ENCODE assay signal across 9 cellular contexts in the genomic region with DNA sequence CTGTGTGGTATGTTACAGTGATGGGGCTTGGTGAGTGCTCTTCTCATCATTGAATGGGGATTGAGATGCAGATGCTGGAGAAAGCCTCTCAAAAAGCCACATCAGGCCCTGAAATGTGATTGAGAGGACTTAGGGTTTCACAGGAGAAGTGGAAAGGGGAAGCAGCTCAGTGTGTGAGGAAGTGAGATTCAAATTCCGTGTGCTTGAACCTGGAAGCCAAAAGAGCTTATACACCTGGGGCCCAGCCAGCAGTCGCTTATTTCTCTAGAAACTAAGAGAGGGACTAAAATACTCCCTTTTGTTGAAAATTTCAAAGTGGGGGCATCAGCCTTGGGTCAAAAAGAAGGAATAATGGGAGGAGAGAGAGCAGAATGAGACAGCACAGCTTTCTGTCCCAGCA. TPM values are rescaled to one million over a fixed set of nuclear protein-coding genes. Genes with fewer than 3 reads are reported as not detected.
DNase-seq lines count a peak whose midpoint lies in the region; ATAC-seq and TF ChIP-seq lines count a peak whose summit lies in the region.
"Had no signal": no experiment of that assay in that cellular context is flagged by ENCODE, and none has a peak within 500 bp of the region (broad histone marks: within the 10 kb centered on the region; RNA-seq: fewer than 3 reads in every experiment).

No MANE protein-coding gene starts in this region.

- peaks cover 1% of the 10 kb centered on the region for H3K9me3 Mint-ChIP-seq in natural killer cell treated with Interleukin-12 subunit alpha and Interleukin-12 subunit beta and Interleukin-15 and Interleukin-18, amount 100 ng/mL, for 72 hours

- no peak overlapping the region for H3K9ac ChIP-seq in PC-3 (ENCODE audit: low read length)

- CTCF ChIA-PET in PC-3 (lab: Charles Lee): no interaction called here

- no TSS peak for BruUV-seq in PC-3 (replicated peaks; lab: Mats Ljungman, UMichigan)

- H3K36me3 Mint-ChIP-seq in natural killer cell treated with Interleukin-12 subunit alpha and Interleukin-12 subunit beta and Interleukin-15 and Interleukin-18, amount 100 ng/mL, for 72 hours: peaks cover 7% of the 10 kb centered on the region

- H2AFZ ChIP-seq in PC-3 (ENCODE audit: low read length): no peak overlapping the region

- no peaks in the 10 kb centered on the region for H4K20me1 ChIP-seq in PC-3 (ENCODE audit: low read length)

- H3F3A ChIP-seq in PC-3 (ENCODE audit: low read length, unreplicated experiment): no peaks in the 10 kb centered on the region

- peak; percentile 92 for DNase-seq in NOMO-1 treated with DMSO at 0.1 percent for 48 hours (lab: John Stamatoyannopoulos, UW; ENCODE audit: unreplicated experiment)
- DNase-seq in natural killer cell treated with Interleukin-12 subunit alpha and Interleukin-12 subunit beta and Interleukin-15 and Interleukin-18, amount 100 ng/mL, for 72 hours (ENCODE audit: low spot score): no peak
- no peak for DNase-seq in heart left ventricle
- no peak for DNase-seq in hepatic stellate cell (ENCODE audit: low spot score)
- no peak for DNase-seq in PC-3
- no peak for DNase-seq in KBM-7

- 65 to 92% (median 74%) methylated on average over 2 of the region's 2 CpGs for WGBS in heart left ventricle, 4 donors

- no peaks in the 10 kb centered on the region for H3K79me2 ChIP-seq in PC-3 (ENCODE audit: low read length)

- H3K4me3 ChIP-seq in heart left ventricle (no peak overlapping the region), PC-3 (ENCODE audit: low read length) (no peak overlapping the region)

- H3K27me3 Mint-ChIP-seq in natural killer cell treated with Interleukin-12 subunit alpha and Interleukin-12 subunit beta and Interleukin-15 and Interleukin-18, amount 100 ng/mL, for 72 hours: no peaks in the 10 kb centered on the region

- H3K27ac Mint-ChIP-seq in natural killer cell treated with Interleukin-12 subunit alpha and Interleukin-12 subunit beta and Interleukin-15 and Interleukin-18, amount 100 ng/mL, for 72 hours: peak overlapping the region; percentile 95 to 98

- H3K4me1 ChIP-seq in heart left ventricle (peaks cover 0 to 24% (median 0%) of the 10 kb centered on the region in 12 donors), PC-3 (ENCODE audit: insufficient read depth, low read length) (no peaks in the 10 kb centered on the region)

- no peak overlapping the region for H3K4me2 ChIP-seq in PC-3 (ENCODE audit: low read length)

- H3K9me3 ChIP-seq in heart left ventricle (no peaks in the 10 kb centered on the region), PC-3 (ENCODE audit: low read length) (no peaks in the 10 kb centered on the region)

- no peaks in the 10 kb centered on the region for H3K9me2 ChIP-seq in PC-3 (replicated peaks; ENCODE audit: low read length)

- intact Hi-C loops in heart left ventricle (cut with DNase I): no loop called here
- intact Hi-C loops in PC-3 (cut with micrococcal nuclease): no loop called here

- POLR2A ChIA-PET in PC-3 (lab: Charles Lee; ENCODE audit: unreplicated experiment): no interaction called here

- TF ChIP-seq POLR2A in heart left ventricle (IDR thresholded peaks at IDR 0.05): no peak

- ATAC-seq in GM18907 (IDR thresholded peaks at IDR 0.05; ENCODE audit: unreplicated experiment): peak; percentile 47
- peak; percentile 60 for ATAC-seq in HG02759 (IDR thresholded peaks at IDR 0.05; ENCODE audit: unreplicated experiment)
- no peak for ATAC-seq in natural killer cell treated with Interleukin-12 subunit alpha and Interleukin-12 subunit beta and Interleukin-15 and Interleukin-18, amount 100 ng/mL, for 72 hours
- no peak for ATAC-seq in heart left ventricle
- ATAC-seq in PC-3: no peak

- H3K4me3 Mint-ChIP-seq in natural killer cell treated with Interleukin-12 subunit alpha and Interleukin-12 subunit beta and Interleukin-15 and Interleukin-18, amount 100 ng/mL, for 72 hours: peak overlapping the region; percentile 97

- peaks cover 69 to 88% of the 10 kb centered on the region in 2 donors for H3K4me1 Mint-ChIP-seq in natural killer cell treated with Interleukin-12 subunit alpha and Interleukin-12 subunit beta and Interleukin-15 and Interleukin-18, amount 100 ng/mL, for 72 hours (ENCODE audit: low read depth in 2 of 2)

- TF ChIP-seq CTCF in heart left ventricle (IDR thresholded peaks at IDR 0.05): no peak
- no peak for TF ChIP-seq CTCF in PC-3 (conservative IDR thresholded peaks at IDR 0.05; ENCODE audit: low read depth, low read length)

- H3K27me3 ChIP-seq in heart left ventricle (peaks cover 0 to 4% (median 0%) of the 10 kb centered on the region in 9 donors), PC-3 (ENCODE audit: low read length) (0 out of 2 replicates have a peak, but pooled peaks cover 4% of the 10 kb centered on the region)

- no peaks in the 10 kb centered on the region for H3K36me3 ChIP-seq in heart left ventricle
- H3K36me3 ChIP-seq in PC-3 (ENCODE audit: low read depth, low read length): no peaks in the 10 kb centered on the region

- H3K27ac ChIP-seq in heart left ventricle: peak overlapping the region in 1 of 12 donors; percentile 77
- no peak overlapping the region for H3K27ac ChIP-seq in PC-3 (ENCODE audit: low read length)

- in situ Hi-C loops in KBM-7 (cut with MboI; ENCODE audit: low pct_unique_long_range_greater_than_20kb, low sequenced_read_pairs): no loop called here

RNA-seq across cellular contexts. Expression of a gene that starts 39.1 kb away (rescaled TPM):
- total RNA-seq in natural killer cell treated with Interleukin-12 subunit alpha and Interleukin-12 subunit beta and Interleukin-15 and Interleukin-18, amount 100 ng/mL, for 72 hours: 1,000 to 10,000 TPM; 1,173 to 2,090 TPM
- 10 to 100 TPM in 1 of 9 donors, 1 to 10 TPM in 3, under 1 TPM in 3, not detected in 2; 0.49 to 18.8 (median 1.3) TPM for total RNA-seq in heart left ventricle
- polyA plus RNA-seq in heart left ventricle: 1 to 10 TPM in 1 of 2 donors, under 1 TPM in 1; 0.32 to 1.4 TPM
- total RNA-seq in PC-3 (2014; rRNA removed): not detected in 2 replicates
- total RNA-seq: dermis microvascular lymphatic vessel endothelial cell had no signal

Comparison
In these comparisons a context has a peak if more than half of its experiments do, and no peak if none do; other contexts are left out.
1. ATAC-seq: peak in GM18907 (single experiment) and HG02759 (single experiment); none in natural killer cell treated with Interleukin-12 subunit alpha and Interleukin-12 subunit beta and Interleukin-15 and Interleukin-18, amount 100 ng/mL, for 72 hours (0 of 2), heart left ventricle (0 of 4) and PC-3 (single experiment).
2. RNA of a gene that starts 39.1 kb away (total RNA-seq): 1,173 to 2,090 TPM in natural killer cell treated with Interleukin-12 subunit alpha and Interleukin-12 subunit beta and Interleukin-15 and Interleukin-18, amount 100 ng/mL, for 72 hours; 0.49 to 18.8 TPM in heart left ventricle and not detected in PC-3; every median in the first group is over 10 times any median in the second.